In the genomic region with DNA sequence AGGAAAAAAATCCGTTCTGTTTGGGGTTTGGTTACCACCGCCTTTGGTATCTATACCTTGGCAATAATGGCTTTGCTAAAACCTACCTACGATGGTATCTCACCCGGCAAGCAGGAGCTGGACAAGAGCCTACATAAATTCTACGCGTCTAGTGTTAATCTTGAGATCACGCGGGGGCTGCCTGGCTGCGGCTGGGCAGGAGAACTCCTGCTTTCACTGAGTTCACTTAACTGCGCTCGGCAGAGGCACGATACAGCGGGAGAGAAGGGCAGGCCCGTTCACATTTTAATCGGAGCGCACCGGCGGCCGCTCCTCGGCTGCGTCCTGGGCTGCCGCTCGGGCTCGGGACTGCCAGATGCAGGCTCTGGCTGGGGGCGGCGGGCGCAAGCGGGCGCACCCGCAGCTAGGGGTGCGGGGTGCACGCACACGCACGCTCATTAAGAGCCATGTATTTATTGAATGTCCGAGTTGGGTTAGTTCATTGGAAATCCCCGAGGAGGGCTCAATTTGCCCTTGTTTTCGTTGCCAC, we compare ENCODE assay signal across 8 cellular contexts. TPM values are rescaled to one million over a fixed set of nuclear protein-coding genes. Genes with fewer than 3 reads are reported as not detected.
DNase-seq lines count a peak whose midpoint lies in the region; ATAC-seq and TF ChIP-seq lines count a peak whose summit lies in the region.

No MANE protein-coding gene starts in this region.

- H3K27me3 ChIP-seq in fibroblast of lung (ENCODE audit: control insufficient read depth, insufficient read depth, low read length): peaks cover 44% of the 10 kb centered on the region
- peaks cover 33% of the 10 kb centered on the region for H3K27me3 ChIP-seq in rectal smooth muscle tissue (ENCODE audit: control insufficient read depth, insufficient read depth, low read length)
- peaks cover 79% of the 10 kb centered on the region for H3K27me3 ChIP-seq in adrenal gland

- H3K9ac ChIP-seq in fibroblast of lung (ENCODE audit: insufficient read depth, low read length): no peak overlapping the region
- no peak overlapping the region for H3K9ac ChIP-seq in rectal smooth muscle tissue (ENCODE audit: low read length)

- TF ChIP-seq CTCF in fibroblast of lung (conservative IDR thresholded peaks at IDR 0.05 in 1 of 2, IDR thresholded peaks at IDR 0.05 in 1 of 2; ENCODE audit: low read depth in 1 of 2, low read length in 2 of 2) (no peak), adrenal gland (IDR thresholded peaks at IDR 0.05) (no peak)

- H3K9me3 ChIP-seq in fibroblast of lung (ENCODE audit: control insufficient read depth, insufficient read depth, low read depth, low read length): no peaks in the 10 kb centered on the region
- H3K9me3 ChIP-seq in adrenal gland (replicated peaks in 1 of 3): no peaks in the 10 kb centered on the region

- intact Hi-C loops in adrenal gland (cut with DNase I): no loop called here

- H3K79me2 ChIP-seq in fibroblast of lung (ENCODE audit: control insufficient read depth, insufficient read depth, low read length): no peaks in the 10 kb centered on the region

- no peak overlapping the region for H2AFZ ChIP-seq in fibroblast of lung (ENCODE audit: low read length)

- peak; percentile 40 for DNase-seq in NCI-H748 treated with DMSO at 0.1 percent for 48 hours (lab: John Stamatoyannopoulos, UW)
- peak; percentile 7 to 64 for DNase-seq in fibroblast of lung (ENCODE audit: low read depth in 2 of 2)
- DNase-seq in erythroblast (lab: John Stamatoyannopoulos, UW): no peak
- no peak for DNase-seq in NK-92 treated with Interleukin-12 subunit alpha and Interleukin-12 subunit beta, amount 100 ng/mL, for 24 hours (lab: John Stamatoyannopoulos, UW)
- no peak for DNase-seq in adrenal gland
- no peak for DNase-seq in NCI-H128 (lab: John Stamatoyannopoulos, UW; ENCODE audit: unreplicated experiment)

- no peaks in the 10 kb centered on the region for H3K36me3 ChIP-seq in fibroblast of lung (ENCODE audit: control insufficient read depth, insufficient read depth, low read length)
- H3K36me3 ChIP-seq in rectal smooth muscle tissue (ENCODE audit: control insufficient read depth, insufficient read depth, low read length): no peaks in the 10 kb centered on the region
- no peaks in the 10 kb centered on the region for H3K36me3 ChIP-seq in adrenal gland (replicated peaks in 1 of 2)

- TF ChIP-seq POLR2A in erythroblast (IDR thresholded peaks at IDR 0.05; ENCODE audit: low read length) (no peak), adrenal gland (IDR thresholded peaks at IDR 0.05) (no peak)

- H3K4me2 ChIP-seq in fibroblast of lung (ENCODE audit: extremely low read depth, insufficient read depth, low read length): no peak overlapping the region

- no peaks in the 10 kb centered on the region for H4K20me1 ChIP-seq in fibroblast of lung (ENCODE audit: control insufficient read depth, extremely low read depth, insufficient read depth, low read length)

- 3 to 4% (median 3%) methylated on average over 9 to 37 of the region's 37 CpGs for WGBS in adrenal gland, 4 donors

- no peaks in the 10 kb centered on the region for H3K4me1 ChIP-seq in fibroblast of lung (ENCODE audit: control insufficient read depth, extremely low read depth, insufficient read depth, low read length)
- H3K4me1 ChIP-seq in rectal smooth muscle tissue (ENCODE audit: control insufficient read depth, insufficient read depth, low read length): peaks cover 2% of the 10 kb centered on the region
- H3K4me1 ChIP-seq in adrenal gland (replicated peaks in 1 of 2): peaks cover 0 to 27% of the 10 kb centered on the region in 2 donors

- peak; percentile 23 for ATAC-seq in GM18867 (IDR thresholded peaks at IDR 0.05; ENCODE audit: unreplicated experiment)

- H3K27ac ChIP-seq in fibroblast of lung (ENCODE audit: insufficient read depth, low read length) (no peak overlapping the region), rectal smooth muscle tissue (ENCODE audit: low read depth, low read length) (no peak overlapping the region), adrenal gland (no peak overlapping the region)

- H3K4me3 ChIP-seq in fibroblast of lung (replicated peaks in 1 of 4; ENCODE audit: control extremely low read depth in 1 of 4, insufficient read depth in 1 of 4, low read depth in 3 of 4, low read length in 4 of 4) (peak overlapping the region in 1 of 4 experiments; percentile 32), rectal smooth muscle tissue (ENCODE audit: low read length) (peak overlapping the region; percentile 43), adrenal gland (peak overlapping the region in 1 of 4 donors; percentile 42)

RNA-seq across cellular contexts. Expression of gene POU3F3, which starts 1.7 kb away (rescaled TPM):
- total RNA-seq in fibroblast of lung (not detected in 2 replicates), adrenal gland (under 1 TPM in 4 of 8 donors, not detected in 4; 0.06 to 0.14 (median 0.11) TPM)
- polyA plus RNA-seq in fibroblast of lung (0.01 TPM in 1 of 2 replicates, not detected in the other), adrenal gland (under 1 TPM; 0.03 to 0.18 (median 0.16) TPM)
- not detected in 2 replicates for polyA plus RNA-seq in fibroblast of lung (2012)
- polyA minus RNA-seq in fibroblast of lung (ENCODE audit: low replicate concordance): not detected in 2 replicates

Comparison
In these comparisons a context has a peak if more than half of its experiments do, and no peak if none do; other contexts are left out.
1. DNase-seq: peak in NCI-H748 treated with DMSO at 0.1 percent for 48 hours (single experiment) and fibroblast of lung (2 of 2); none in erythroblast (0 of 2), NK-92 treated with Interleukin-12 subunit alpha and Interleukin-12 subunit beta, amount 100 ng/mL, for 24 hours (single experiment), adrenal gland (0 of 7) and NCI-H128 (single experiment).